22 cellular contexts compared by ENCODE assay signal in genomic region chr14:45686771-45687170, GRCh38.
"Had no signal": no experiment of that assay in that cellular context is flagged by ENCODE, and none has a peak within 500 bp of the region (broad histone marks: within the 10 kb centered on the region; RNA-seq: fewer than 3 reads in every experiment).

No MANE protein-coding gene starts in this region.

- ATAC-seq: foreskin keratinocyte; left colon; left ventricle myocardium superior; naive thymus-derived CD4-positive, alpha-beta T cell; stimulated activated naive CD8-positive, alpha-beta T cell treated with anti-CD3 and anti-CD28 coated beads, Interleukin-15, Interleukin-2, amounts not matched to agents 100 U/mL and 50 U/mL, for 24 hours had no signal

- H3K36me3 ChIP-seq: neutrophil, sigmoid colon, suprapubic skin, thyroid gland had no signal

- H3K4me3 Mint-ChIP-seq: endodermal cell; naive thymus-derived CD4-positive, alpha-beta T cell; nephron progenitor cell; type B pancreatic cell had no signal

- H3K27ac Mint-ChIP-seq: endodermal cell; naive thymus-derived CD4-positive, alpha-beta T cell; nephron progenitor cell; type B pancreatic cell had no signal

- H3K4me3 ChIP-seq: coronary artery, hepatocyte, lung, sigmoid colon, smooth muscle cell, suprapubic skin, thyroid gland had no signal

- H3K27ac ChIP-seq: coronary artery, foreskin keratinocyte, hepatocyte, neutrophil, suprapubic skin, thyroid gland had no signal

- H2AFZ ChIP-seq: hepatocyte had no signal

- H3K27me3 ChIP-seq: foreskin keratinocyte, hepatocyte, neutrophil, sigmoid colon, suprapubic skin, thyroid gland had no signal

- H3K36me3 Mint-ChIP-seq: type B pancreatic cell had no signal

- DNase-seq: effector CD4-positive, alpha-beta T cell; endodermal cell; foreskin keratinocyte; head of caudate nucleus; left colon; left ventricle myocardium superior; mesenchymal stem cell; midbrain; naive thymus-derived CD4-positive, alpha-beta T cell; nephron progenitor cell; posterior cingulate gyrus; sigmoid colon; stimulated activated CD4-positive, alpha-beta T cell treated with anti-CD3 and anti-CD28 coated beads, Interleukin-2, amount 100 ng/mL, for 48 hours; stimulated activated naive CD8-positive, alpha-beta T cell treated with anti-CD3 and anti-CD28 coated beads, Interleukin-15, Interleukin-2, amounts not matched to agents 100 U/mL and 50 U/mL, for 24 hours; thyroid gland had no signal

- H3K4me2 ChIP-seq: hepatocyte, smooth muscle cell had no signal

- H3K27me3 Mint-ChIP-seq: naive thymus-derived CD4-positive, alpha-beta T cell; type B pancreatic cell had no signal

- H3K9me3 ChIP-seq: neutrophil, sigmoid colon, suprapubic skin, thyroid gland had no signal

- H3K4me1 ChIP-seq: foreskin keratinocyte, suprapubic skin, thyroid gland had no signal

- H3K79me2 ChIP-seq: hepatocyte had no signal

- H3K4me1 Mint-ChIP-seq: endodermal cell; naive thymus-derived CD4-positive, alpha-beta T cell; nephron progenitor cell had no signal
